In genomic region chr11:83119216-83119615, GRCh38 we compare ENCODE assay signal across 23 cellular contexts. TPM values are rescaled to one million over a fixed set of nuclear protein-coding genes. Genes with fewer than 3 reads are reported as not detected.
DNase-seq lines count a peak whose midpoint lies in the region; ATAC-seq and TF ChIP-seq lines count a peak whose summit lies in the region.
"Had no signal": no experiment of that assay in that cellular context is flagged by ENCODE, and none has a peak within 500 bp of the region (broad histone marks: within the 10 kb centered on the region; RNA-seq: fewer than 3 reads in every experiment).

No MANE protein-coding gene starts in this region.

- no peaks in the 10 kb centered on the region for H3K36me3 Mint-ChIP-seq in activated naive CD8-positive, alpha-beta T cell
- H3K36me3 Mint-ChIP-seq in activated naive CD8-positive, alpha-beta T cell treated with anti-CD3 and anti-CD28 coated beads, Interleukin-2, amount 50 U/mL, for 24 hours (ENCODE audit: low read depth) = no peaks in the 10 kb centered on the region
- H3K36me3 Mint-ChIP-seq in immature natural killer cell = no peaks in the 10 kb centered on the region

- H3K9me3 ChIP-seq in subcutaneous abdominal adipose tissue (ENCODE audit: control insufficient read depth in 5 of 5, low read length in 5 of 5) = no peaks in the 10 kb centered on the region
- H3K9me3 ChIP-seq in left lung = no peaks in the 10 kb centered on the region
- H3K9me3 ChIP-seq: breast epithelium, sigmoid colon, suprapubic skin had no signal

- peaks cover 77% of the 10 kb centered on the region for H3K4me1 Mint-ChIP-seq in activated naive CD8-positive, alpha-beta T cell (ENCODE audit: low read depth)
- peaks cover 58% of the 10 kb centered on the region for H3K4me1 Mint-ChIP-seq in activated naive CD8-positive, alpha-beta T cell treated with anti-CD3 and anti-CD28 coated beads, Interleukin-2, amount 50 U/mL, for 24 hours
- peaks cover 45 to 56% of the 10 kb centered on the region in 2 donors for H3K4me1 Mint-ChIP-seq in immature natural killer cell

- intact Hi-C loops in left lung (cut with DNase I) = no loop called here

- H3K36me3 ChIP-seq in subcutaneous abdominal adipose tissue (ENCODE audit: control insufficient read depth in 5 of 5, insufficient read depth in 5 of 5, low read length in 5 of 5) (no peaks in the 10 kb centered on the region), left lung (no peaks in the 10 kb centered on the region)
- H3K36me3 ChIP-seq: breast epithelium, sigmoid colon, suprapubic skin had no signal

- peak overlapping the region in 1 of 5 donors; percentile 9 for H3K9ac ChIP-seq in subcutaneous abdominal adipose tissue (ENCODE audit: low read length in 5 of 5)
- H3K9ac ChIP-seq: KMS-11 had no signal

- peak overlapping the region; percentile 89 for H3K27ac Mint-ChIP-seq in activated naive CD8-positive, alpha-beta T cell
- H3K27ac Mint-ChIP-seq in activated naive CD8-positive, alpha-beta T cell treated with anti-CD3 and anti-CD28 coated beads, Interleukin-2, amount 50 U/mL, for 24 hours = no peak overlapping the region
- peak overlapping the region; percentile 32 to 96 (median 90) for H3K27ac Mint-ChIP-seq in immature natural killer cell
- H3K27ac Mint-ChIP-seq: activated T-helper 2 cell treated with anti-CD3 and anti-CD28 coated beads, Interferon-gamma antibody, Interleukin-2, Interleukin-4, amounts not matched to agents 10 μg/mL and 5 μg/mL and 100 μg/mL, durations not matched to agents 14 hours and 24 hours and 36 hours had no signal

- H3K4me3 Mint-ChIP-seq in activated naive CD8-positive, alpha-beta T cell = no peak overlapping the region
- H3K4me3 Mint-ChIP-seq in activated naive CD8-positive, alpha-beta T cell treated with anti-CD3 and anti-CD28 coated beads, Interleukin-2, amount 50 U/mL, for 24 hours = no peak overlapping the region
- no peak overlapping the region for H3K4me3 Mint-ChIP-seq in immature natural killer cell
- H3K4me3 Mint-ChIP-seq: activated CD4-positive, alpha-beta T cell treated with anti-CD3 and anti-CD28 coated beads for 36 hours had no signal

- DNase-seq in activated naive CD8-positive, alpha-beta T cell treated with anti-CD3 and anti-CD28 coated beads, Interleukin-2, amount 50 U/mL, for 24 hours = no peak
- peak; percentile 75 for DNase-seq in OCI-M1 (lab: John Stamatoyannopoulos, UW)
- DNase-seq in immature natural killer cell = no peak
- no peak for DNase-seq in dedifferentiated amniotic fluid mesenchymal stem cell (ENCODE audit: extremely low spot score)
- no peak for DNase-seq in left lung
- no peak for DNase-seq in NCI-H1105 (lab: John Stamatoyannopoulos, UW)
- DNase-seq: activated CD4-positive, alpha-beta T cell treated with anti-CD3 and anti-CD28 coated beads for 36 hours; activated CD8-positive, alpha-beta memory T cell treated with anti-CD3 and anti-CD28 coated beads, Interleukin-2, amount 10 ng/mL, durations not matched to agents 7 days and 5 days; amniotic stem cell; cortex of kidney; H7; kidney glomerular epithelial cell; mesendoderm; NCI-H187; SHP77; sigmoid colon; stimulated activated CD8-positive, alpha-beta memory T cell treated with anti-CD3 and anti-CD28 coated beads, Interleukin-4, amount 100 ng/mL, for 48 hours had no signal

- H3K9me3 Mint-ChIP-seq in activated naive CD8-positive, alpha-beta T cell (ENCODE audit: low read depth) = no peaks in the 10 kb centered on the region
- H3K9me3 Mint-ChIP-seq in activated naive CD8-positive, alpha-beta T cell treated with anti-CD3 and anti-CD28 coated beads, Interleukin-2, amount 50 U/mL, for 24 hours = no peaks in the 10 kb centered on the region
- H3K9me3 Mint-ChIP-seq in immature natural killer cell = no peaks in the 10 kb centered on the region
- H3K9me3 Mint-ChIP-seq: activated T-helper 2 cell treated with anti-CD3 and anti-CD28 coated beads, Interferon-gamma antibody, Interleukin-2, Interleukin-4, amounts not matched to agents 10 μg/mL and 5 μg/mL and 100 μg/mL, durations not matched to agents 14 hours and 24 hours and 36 hours had no signal

- no peaks in the 10 kb centered on the region for H3K27me3 ChIP-seq in subcutaneous abdominal adipose tissue (ENCODE audit: control insufficient read depth in 5 of 5, insufficient read depth in 4 of 5, low read length in 5 of 5)
- no peaks in the 10 kb centered on the region for H3K27me3 ChIP-seq in left lung
- H3K27me3 ChIP-seq: breast epithelium, sigmoid colon, suprapubic skin had no signal

- H3K4me1 ChIP-seq in subcutaneous abdominal adipose tissue (ENCODE audit: control insufficient read depth in 5 of 5, insufficient read depth in 5 of 5, low read length in 5 of 5) (peaks cover 0 to 46% (median 21%) of the 10 kb centered on the region in 5 donors), left lung (peaks cover 0 to 26% of the 10 kb centered on the region in 2 donors)
- H3K4me1 ChIP-seq: breast epithelium had no signal

- no peak for TF ChIP-seq CTCF in left lung (IDR thresholded peaks at IDR 0.05)

- no peak for ATAC-seq in activated naive CD8-positive, alpha-beta T cell treated with anti-CD3 and anti-CD28 coated beads, Interleukin-2, amount 50 U/mL, for 24 hours
- ATAC-seq in left lung = no peak
- ATAC-seq: activated CD4-positive, alpha-beta T cell treated with anti-CD3 and anti-CD28 coated beads for 36 hours had no signal

- H3K27ac ChIP-seq in subcutaneous abdominal adipose tissue (ENCODE audit: low read depth, low read length) (peak overlapping the region; percentile 74), left lung (no peak overlapping the region)
- H3K27ac ChIP-seq: breast epithelium, KMS-11, sigmoid colon, suprapubic skin had no signal

- H3K4me3 ChIP-seq in subcutaneous abdominal adipose tissue (ENCODE audit: low read depth in 1 of 5, low read length in 5 of 5) = no peak overlapping the region
- H3K4me3 ChIP-seq in left lung = no peak overlapping the region
- H3K4me3 ChIP-seq: breast epithelium, sigmoid colon, suprapubic skin had no signal

- no peaks in the 10 kb centered on the region for H3K27me3 Mint-ChIP-seq in activated naive CD8-positive, alpha-beta T cell
- no peaks in the 10 kb centered on the region for H3K27me3 Mint-ChIP-seq in activated naive CD8-positive, alpha-beta T cell treated with anti-CD3 and anti-CD28 coated beads, Interleukin-2, amount 50 U/mL, for 24 hours
- H3K27me3 Mint-ChIP-seq in immature natural killer cell (ENCODE audit: low read depth in 3 of 3) = peaks cover 0 to 8% (median 2%) of the 10 kb centered on the region in 3 donors
- H3K27me3 Mint-ChIP-seq: activated CD4-positive, alpha-beta T cell treated with anti-CD3 and anti-CD28 coated beads for 36 hours; activated CD8-positive, alpha-beta memory T cell treated with anti-CD3 and anti-CD28 coated beads, Interleukin-2, amount 10 ng/mL, durations not matched to agents 7 days and 5 days had no signal

RNA-seq across cellular contexts. Expression of gene PCF11, which starts 37.7 kb away (rescaled TPM):
- 10 to 100 TPM; 10.2 to 36.5 (median 11.4) TPM for polyA plus RNA-seq in immature natural killer cell
- total RNA-seq in left lung = 10 to 100 TPM; 35.8 to 54.4 TPM

RNA-seq across cellular contexts. Expression of gene RAB30, which starts 47.5 kb away (rescaled TPM):
- polyA plus RNA-seq in immature natural killer cell = 1 to 10 TPM; 2.2 to 6.5 (median 6.0) TPM
- 10 to 100 TPM; 14.2 to 15.3 TPM for total RNA-seq in left lung
